ENCODE assay signal across 12 cellular contexts in genomic region chr2:168633200-168633599, GRCh38.
DNase-seq lines count a peak whose midpoint lies in the region; ATAC-seq and TF ChIP-seq lines count a peak whose summit lies in the region.
"Had no signal": no experiment of that assay in that cellular context is flagged by ENCODE, and none has a peak within 500 bp of the region (broad histone marks: within the 10 kb centered on the region; RNA-seq: fewer than 3 reads in every experiment).

No MANE protein-coding gene starts in this region.

- no peak overlapping the region for H4K12ac ChIP-seq in trophoblast cell (ENCODE audit: low read depth, low read length)

- H2BK120ac ChIP-seq in trophoblast cell (ENCODE audit: insufficient read depth, low read length, poor library complexity) = peak overlapping the region; percentile 46

- H3K18ac ChIP-seq in trophoblast cell (ENCODE audit: low read length) = no peak overlapping the region

- no peak overlapping the region for H3K9ac ChIP-seq in trophoblast cell (ENCODE audit: low read length)

- H3K14ac ChIP-seq in trophoblast cell (ENCODE audit: low read length) = peak overlapping the region; percentile 15

- H3K79me1 ChIP-seq in trophoblast cell (ENCODE audit: low read length) = peaks cover 6% of the 10 kb centered on the region

- H3K79me2 ChIP-seq in trophoblast cell (ENCODE audit: control insufficient read depth, insufficient read depth, low read length, poor library complexity) = peaks cover 2% of the 10 kb centered on the region

- H3K27me3 ChIP-seq in heart left ventricle = no peaks in the 10 kb centered on the region
- H3K27me3 ChIP-seq in trophoblast cell (ENCODE audit: insufficient read depth, low read length) = no peaks in the 10 kb centered on the region

- H3K4me1 ChIP-seq in heart left ventricle (peaks cover 0 to 52% (median 38%) of the 10 kb centered on the region in 12 donors), trophoblast cell (ENCODE audit: control insufficient read depth in 1 of 2, insufficient read depth in 2 of 2, low read length in 2 of 2) (peaks cover 9 to 11% of the 10 kb centered on the region in 2 experiments)

- no peak overlapping the region for H4K8ac ChIP-seq in trophoblast cell (ENCODE audit: low read depth, low read length)

- intact Hi-C loops in heart left ventricle (cut with DNase I) (loop anchor here in 5 of 10 donors (2.0 to 10.0 kb wide), 4 partner anchors 108 to 178 kb away; partner anchors contain the start of gene CERS6 (in 3 of the 5)), head of caudate nucleus (cut with DNase I) (no loop called here)

- peak; percentile 2 for DNase-seq in EL
- DNase-seq in amniotic epithelial cell (ENCODE audit: low read depth) = peak; percentile 50
- peak in 2 of 5 donors; percentile 31 to 45 for DNase-seq in heart left ventricle
- no peak for DNase-seq in trophoblast cell
- DNase-seq in head of caudate nucleus = no peak
- no peak for DNase-seq in NCI-H2107 (lab: John Stamatoyannopoulos, UW)
- DNase-seq: activated CD4-positive, alpha-beta T cell treated with anti-CD3 and anti-CD28 coated beads, Interleukin-2, amount 50 U/mL, for 48 hours; activated naive CD4-positive, alpha-beta T cell treated with anti-CD3 and anti-CD28 coated beads, Interleukin-2, amount 10 ng/mL, durations not matched to agents 7 days and 5 days; DMS53; foreskin melanocyte had no signal

- no peak overlapping the region for H4K91ac ChIP-seq in trophoblast cell (ENCODE audit: low read depth, low read length)

- peak overlapping the region; percentile 38 for H3K4me2 ChIP-seq in trophoblast cell (ENCODE audit: low read length)

- H2BK5ac ChIP-seq in trophoblast cell (ENCODE audit: low read depth, low read length, poor library complexity) = peak overlapping the region; percentile 76

- ATAC-seq in heart left ventricle = peak; percentile 68 to 87 (median 80)
- no peak for ATAC-seq in GM21447 (IDR thresholded peaks at IDR 0.05; ENCODE audit: unreplicated experiment)
- ATAC-seq in HG03469 (IDR thresholded peaks at IDR 0.05; ENCODE audit: unreplicated experiment) = no peak

- H3K4me3 ChIP-seq in heart left ventricle (no peak overlapping the region), trophoblast cell (ENCODE audit: low read depth, low read length) (no peak overlapping the region)

- H3K23ac ChIP-seq in trophoblast cell (ENCODE audit: low read length) = no peak overlapping the region

- H3K36me3 ChIP-seq in heart left ventricle (no peaks in the 10 kb centered on the region), trophoblast cell (ENCODE audit: control insufficient read depth in 1 of 2, insufficient read depth in 2 of 2, low read length in 2 of 2) (no peaks in the 10 kb centered on the region)

- TF ChIP-seq CTCF in heart left ventricle (IDR thresholded peaks at IDR 0.05) = no peak

- H2BK12ac ChIP-seq in trophoblast cell (ENCODE audit: low read length) = peak overlapping the region; percentile 90

- TF ChIP-seq POLR2A in heart left ventricle (IDR thresholded peaks at IDR 0.05) = no peak

- H3K9me3 ChIP-seq in heart left ventricle (no peaks in the 10 kb centered on the region), trophoblast cell (ENCODE audit: insufficient read depth, low read depth, low read length) (no peaks in the 10 kb centered on the region)

- no peak overlapping the region for H2AFZ ChIP-seq in trophoblast cell (ENCODE audit: insufficient read depth, low read length, poor library complexity)

- no peak overlapping the region for H3K4ac ChIP-seq in trophoblast cell (ENCODE audit: low read depth, low read length)

- WGBS in heart left ventricle, 4 donors = 51 to 78% (median 62%) methylated on average over 1 of the region's 1 CpG
- WGBS in trophoblast cell (ENCODE audit: extremely low coverage, insufficient coverage, insufficient read length) = no CpG with 5 or more reads among the region's 1 CpG

- H2AK5ac ChIP-seq in trophoblast cell (ENCODE audit: low read length) = no peak overlapping the region

- H3K27ac ChIP-seq in heart left ventricle (peak overlapping the region; percentile 61 to 92 (median 82)), trophoblast cell (ENCODE audit: low read depth, low read length) (peak overlapping the region; percentile 62)

Comparison
In these comparisons a context has a peak if more than half of its experiments do, and no peak if none do; other contexts are left out.
1. DNase-seq: peak in EL (single experiment) and amniotic epithelial cell (single experiment); none in trophoblast cell (0 of 2), head of caudate nucleus (0 of 42) and NCI-H2107 (single experiment).
2. ATAC-seq: peak in heart left ventricle (4 of 4); none in GM21447 (single experiment) and HG03469 (single experiment).